Comparison of ENCODE assay signal across 16 cellular contexts in the genomic region with DNA sequence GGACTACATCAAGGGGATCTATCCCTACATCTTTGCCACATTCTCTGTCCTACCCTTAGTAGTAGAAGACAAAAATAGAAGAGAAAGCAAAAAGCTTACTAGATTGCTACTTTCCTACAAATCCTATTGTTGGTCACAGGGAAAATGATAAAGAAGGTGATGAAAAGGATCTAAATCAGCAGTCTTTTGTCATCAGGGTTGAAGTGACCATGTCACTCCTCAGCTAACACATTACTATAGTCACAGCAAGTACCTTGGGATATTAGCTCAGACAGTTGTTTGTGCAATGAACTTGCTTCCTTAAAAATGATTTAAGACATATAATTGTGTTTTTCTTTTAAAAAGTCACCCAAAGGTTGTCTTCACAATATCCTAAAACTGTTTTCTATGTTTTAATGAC. TPM values are rescaled to one million over a fixed set of nuclear protein-coding genes. Genes with fewer than 3 reads are reported as not detected.
DNase-seq lines count a peak whose midpoint lies in the region; ATAC-seq and TF ChIP-seq lines count a peak whose summit lies in the region.
"Had no signal": no experiment of that assay in that cellular context is flagged by ENCODE, and none has a peak within 500 bp of the region (broad histone marks: within the 10 kb centered on the region; RNA-seq: fewer than 3 reads in every experiment).

No MANE protein-coding gene starts in this region.

- intact Hi-C loops in CD14-positive monocyte (cut with micrococcal nuclease) (loop anchor here (5.0 to 10.0 kb wide), 3 partner anchors 37 to 175 kb away; partner anchors contain the start of gene CPOX (in 1 of the 2)), heart left ventricle (cut with DNase I) (loop anchor here in 2 of 10 donors (5.0 kb wide), 1 partner anchor 37 kb away; no protein-coding TSS in a partner anchor), sciatic nerve (cut with DNase I) (no loop called here), posterior cingulate gyrus (cut with DNase I) (no loop called here)

- H3K4me3 ChIP-seq in heart left ventricle = no peak overlapping the region
- H3K4me3 ChIP-seq: PC-9 had no signal

- H3K4me3 Mint-ChIP-seq in CD14-positive monocyte = no peak overlapping the region
- H3K4me3 Mint-ChIP-seq in activated naive CD8-positive, alpha-beta T cell treated with anti-CD3 and anti-CD28 coated beads, Interleukin-2, amount 50 U/mL, for 24 hours = no peak overlapping the region
- H3K4me3 Mint-ChIP-seq: CD4-positive, alpha-beta T cell had no signal

- H3K9me3 ChIP-seq in heart left ventricle = no peaks in the 10 kb centered on the region

- H3K27ac ChIP-seq in heart left ventricle = peak overlapping the region in 10 of 12 donors; percentile 2 to 77 (median 52)
- H3K27ac ChIP-seq: PC-9 had no signal

- peaks cover 49 to 55% of the 10 kb centered on the region in 2 donors for H3K36me3 Mint-ChIP-seq in CD14-positive monocyte
- H3K36me3 Mint-ChIP-seq in activated naive CD8-positive, alpha-beta T cell treated with anti-CD3 and anti-CD28 coated beads, Interleukin-2, amount 50 U/mL, for 24 hours (ENCODE audit: low read depth) = no peaks in the 10 kb centered on the region

- peaks cover 0 to 36% (median 18%) of the 10 kb centered on the region in 9 donors for H3K36me3 ChIP-seq in heart left ventricle

- peak in 2 of 4 donors; percentile 55 to 62 for ATAC-seq in heart left ventricle
- ATAC-seq in sciatic nerve = peak; percentile 31
- no peak for ATAC-seq in activated naive CD8-positive, alpha-beta T cell treated with anti-CD3 and anti-CD28 coated beads, Interleukin-2, amount 50 U/mL, for 24 hours

- H3K4me1 ChIP-seq in heart left ventricle = peaks cover 8 to 75% (median 54%) of the 10 kb centered on the region in 12 donors

- no peak for TF ChIP-seq CTCF in CD14-positive monocyte (IDR thresholded peaks at IDR 0.05)
- no peak for TF ChIP-seq CTCF in heart left ventricle (IDR thresholded peaks at IDR 0.05)

- H3K4me1 Mint-ChIP-seq in CD14-positive monocyte = peaks cover 61% of the 10 kb centered on the region
- H3K4me1 Mint-ChIP-seq in activated naive CD8-positive, alpha-beta T cell treated with anti-CD3 and anti-CD28 coated beads, Interleukin-2, amount 50 U/mL, for 24 hours = peaks cover 7% of the 10 kb centered on the region

- no peak for TF ChIP-seq POLR2A in heart left ventricle (IDR thresholded peaks at IDR 0.05)

- H3K27me3 ChIP-seq in heart left ventricle = no peaks in the 10 kb centered on the region

- H3K9me3 Mint-ChIP-seq in CD14-positive monocyte = no peaks in the 10 kb centered on the region
- H3K9me3 Mint-ChIP-seq in activated naive CD8-positive, alpha-beta T cell treated with anti-CD3 and anti-CD28 coated beads, Interleukin-2, amount 50 U/mL, for 24 hours = no peaks in the 10 kb centered on the region
- H3K9me3 Mint-ChIP-seq: CD4-positive, alpha-beta T cell had no signal

- H3K27ac Mint-ChIP-seq in CD14-positive monocyte = peak overlapping the region; percentile 33 to 88 (median 61)
- no peak overlapping the region for H3K27ac Mint-ChIP-seq in activated naive CD8-positive, alpha-beta T cell treated with anti-CD3 and anti-CD28 coated beads, Interleukin-2, amount 50 U/mL, for 24 hours
- H3K27ac Mint-ChIP-seq: CD4-positive, alpha-beta T cell had no signal

- no peaks in the 10 kb centered on the region for H3K27me3 Mint-ChIP-seq in CD14-positive monocyte (ENCODE audit: low read depth in 3 of 3)
- peaks cover 5% of the 10 kb centered on the region for H3K27me3 Mint-ChIP-seq in activated naive CD8-positive, alpha-beta T cell treated with anti-CD3 and anti-CD28 coated beads, Interleukin-2, amount 50 U/mL, for 24 hours

- DNase-seq in CD14-positive monocyte (ENCODE audit: low spot score) = no peak
- DNase-seq in NOMO-1 treated with DMSO at 0.1 percent for 48 hours (lab: John Stamatoyannopoulos, UW; ENCODE audit: unreplicated experiment) = peak; percentile 44
- DNase-seq in heart left ventricle = no peak
- no peak for DNase-seq in sciatic nerve (ENCODE audit: low spot score)
- no peak for DNase-seq in activated naive CD8-positive, alpha-beta T cell treated with anti-CD3 and anti-CD28 coated beads, Interleukin-2, amount 50 U/mL, for 24 hours
- no peak for DNase-seq in stimulated activated CD4-positive, alpha-beta T cell treated with anti-CD3 and anti-CD28 coated beads, Interleukin-4, amount 100 ng/mL, for 4 hours
- no peak for DNase-seq in posterior cingulate gyrus
- DNase-seq in NCI-H1105 treated with DMSO at 0.1 percent for 48 hours (lab: John Stamatoyannopoulos, UW) = no peak
- DNase-seq: CD4-positive, alpha-beta T cell; DMS79 treated with DMSO at 0.1 percent for 48 hours; HCEC 1CT; NCI-H1092; NCI-H1694 treated with DMSO at 0.1 percent for 48 hours; NCI-H345; NCI-H69; PC-9 had no signal

RNA-seq across cellular contexts. Expression of gene ST3GAL6, which starts 6.3 kb away (rescaled TPM):
- polyA plus RNA-seq in CD14-positive monocyte (10 to 100 TPM; 21.0 to 22.8 TPM), heart left ventricle (10 to 100 TPM; 37.3 to 95.9 TPM)
- total RNA-seq in heart left ventricle (10 to 100 TPM; 35.3 to 91.1 (median 64.5) TPM), sciatic nerve (25.1 TPM)

Comparison
In these comparisons a context has a peak if more than half of its experiments do, and no peak if none do; other contexts are left out.
1. intact Hi-C loops: an anchor here in CD14-positive monocyte (5.0 to 10.0 kb wide); none called in sciatic nerve and posterior cingulate gyrus.